Comparison of ENCODE assay signal across 21 cellular contexts in the genomic region with DNA sequence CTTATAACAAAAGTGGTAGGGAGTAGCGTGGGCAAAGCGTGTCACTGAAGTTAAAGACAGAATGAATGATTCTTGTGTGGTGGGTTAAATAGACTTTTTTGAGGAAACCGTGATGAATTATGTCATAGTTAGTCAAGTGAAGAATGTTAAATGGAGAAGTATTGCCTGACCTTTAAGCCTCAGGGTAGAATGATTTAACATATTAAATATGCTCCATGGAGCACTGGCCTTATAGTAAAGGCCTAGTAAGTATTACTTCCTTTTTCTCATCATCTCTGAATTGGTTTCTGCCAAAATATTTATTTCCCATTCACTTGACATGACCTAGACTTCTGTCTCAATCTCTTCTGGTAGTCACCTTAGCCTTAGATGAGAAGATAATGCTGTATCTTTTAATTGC. TPM values are rescaled to one million over a fixed set of nuclear protein-coding genes. Genes with fewer than 3 reads are reported as not detected.
A peak's percentile ranks its signal among the peaks of the same experiment; 100 is the strongest.
DNase-seq lines count a peak whose midpoint lies in the region; ATAC-seq, FAIRE-seq and TF ChIP-seq lines count a peak whose summit lies in the region.
"Had no signal": no experiment of that assay in that cellular context is flagged by ENCODE, and none has a peak within 500 bp of the region (broad histone marks: within the 10 kb centered on the region; RNA-seq: fewer than 3 reads in every experiment).

No MANE protein-coding gene starts in this region.

- H3K36me3 Mint-ChIP-seq in stimulated activated naive B cell treated with anti-CD40 and anti-IgM and Interleukin-4, amounts not matched to agents 10 μg/mL and 1 μg/mL and 100 μg/mL, for 72 hours, result no peaks in the 10 kb centered on the region
- H3K36me3 Mint-ChIP-seq: CD4-positive, CD25-positive, alpha-beta regulatory T cell; CD8-positive, alpha-beta memory T cell; IgD-negative memory B cell had no signal

- no peak overlapping the region for H3K27ac Mint-ChIP-seq in stimulated activated naive B cell treated with anti-CD40 and anti-IgM and Interleukin-4, amounts not matched to agents 10 μg/mL and 1 μg/mL and 100 μg/mL, for 72 hours
- H3K27ac Mint-ChIP-seq: CD4-positive, CD25-positive, alpha-beta regulatory T cell; CD8-positive, alpha-beta memory T cell; GM23338; IgD-negative memory B cell had no signal

- peak; percentile 79 to 86 for ATAC-seq in stimulated activated naive B cell treated with anti-CD40 and anti-IgM and Interleukin-4, amounts not matched to agents 10 μg/mL and 1 μg/mL and 100 μg/mL, for 72 hours (replicated peaks)
- ATAC-seq in GM21737 (IDR thresholded peaks at IDR 0.05; ENCODE audit: unreplicated experiment), result no peak
- ATAC-seq: GM23338, HCT116, HepG2 had no signal

- FAIRE-seq in GM12891 (lab: Jason Lieb, UNC) (peak; percentile 28), colon (lab: Jason Lieb, UNC) (peak; percentile 78)
- FAIRE-seq: H54, HepG2 had no signal

- H3K9me3 Mint-ChIP-seq in stimulated activated naive B cell treated with anti-CD40 and anti-IgM and Interleukin-4, amounts not matched to agents 10 μg/mL and 1 μg/mL and 100 μg/mL, for 72 hours, result peaks cover 5 to 8% of the 10 kb centered on the region in 2 donors
- H3K9me3 Mint-ChIP-seq: GM23338, IgD-negative memory B cell had no signal

- H3K4me1 Mint-ChIP-seq in stimulated activated naive B cell treated with anti-CD40 and anti-IgM and Interleukin-4, amounts not matched to agents 10 μg/mL and 1 μg/mL and 100 μg/mL, for 72 hours, result peaks cover 0 to 9% of the 10 kb centered on the region in 2 donors
- H3K4me1 Mint-ChIP-seq: CD4-positive, CD25-positive, alpha-beta regulatory T cell; CD8-positive, alpha-beta memory T cell; GM23338; IgD-negative memory B cell had no signal

- no peak overlapping the region for H3K4me3 Mint-ChIP-seq in stimulated activated naive B cell treated with anti-CD40 and anti-IgM and Interleukin-4, amounts not matched to agents 10 μg/mL and 1 μg/mL and 100 μg/mL, for 72 hours
- H3K4me3 Mint-ChIP-seq: CD4-positive, CD25-positive, alpha-beta regulatory T cell; CD8-positive, alpha-beta memory T cell; GM23338; IgD-negative memory B cell had no signal

- H3K27me3 Mint-ChIP-seq in stimulated activated naive B cell treated with anti-CD40 and anti-IgM and Interleukin-4, amounts not matched to agents 10 μg/mL and 1 μg/mL and 100 μg/mL, for 72 hours, result peaks cover 8 to 9% of the 10 kb centered on the region in 2 donors
- H3K27me3 Mint-ChIP-seq: CD4-positive, CD25-positive, alpha-beta regulatory T cell; CD8-positive, alpha-beta memory T cell had no signal

- no peak for TF ChIP-seq POLR2A in GM12891 (IDR thresholded peaks at IDR 0.05; ENCODE audit: low read depth, low read length)

- DNase-seq in GM12891 (ENCODE audit: insufficient read length, low spot score) (no peak), M059J (ENCODE audit: low read depth) (peak; percentile 63), NOMO-1 treated with dmso at 0.1 percent for 144 hours (lab: John Stamatoyannopoulos, UW; ENCODE audit: unreplicated experiment) (no peak)
- no peak for DNase-seq in stimulated activated naive B cell treated with anti-CD40 and anti-IgM and Interleukin-4, amounts not matched to agents 10 μg/mL and 1 μg/mL and 100 μg/mL, for 72 hours
- no peak for DNase-seq in stimulated activated CD4-positive, alpha-beta T cell treated with anti-CD3 and anti-CD28 coated beads, Interleukin-4, amount 100 ng/mL, for 1 hour
- DNase-seq: BE2C; C1 segment of cervical spinal cord; CD4-positive, CD25-positive, alpha-beta regulatory T cell; CD8-positive, alpha-beta memory T cell; COR-L47; DMS 273 treated with DMSO at 0.1 percent for 48 hours; GF-D8; KBM-7 had no signal

TF ChIP-seq in GM12891, 5 proteins besides CTCF, POLR2A, EP300 and RAD21:
- TF ChIP-seq POU2F2 (IDR thresholded peaks at IDR 0.05; ENCODE audit: low read depth, low read length) (no peak), TAF1 (IDR thresholded peaks at IDR 0.05; ENCODE audit: low read depth, low read length) (no peak), PAX5 (IDR thresholded peaks at IDR 0.05; ENCODE audit: insufficient read depth, low read length, severe bottlenecking) (no peak), POLR2AphosphoS5 (IDR thresholded peaks at IDR 0.05; ENCODE audit: low read depth, low read length) (no peak), SPI1 (IDR thresholded peaks at IDR 0.05; ENCODE audit: low read depth, low read length) (no peak)

RNA-seq across cellular contexts. Expression of gene MAGEB1, which starts 23.7 kb away (rescaled TPM):
- polyA plus RNA-seq in GM12891 (2012; ENCODE audit: low read depth, missing spikeins), result not detected
- total RNA-seq in M059J (2014; rRNA removed; shearing (Covaris generic)), result not detected in 2 replicates
- total RNA-seq: A172; CD4-positive, CD25-positive, alpha-beta regulatory T cell; CD8-positive, alpha-beta memory T cell; GM23338; HepG2 had no signal
- polyA plus RNA-seq: CD4-positive, CD25-positive, alpha-beta regulatory T cell; CD8-positive, alpha-beta memory T cell; HepG2; IgD-negative memory B cell had no signal

RNA-seq across cellular contexts. Expression of gene MAGEB4, which starts 28.8 kb away (rescaled TPM):
- polyA plus RNA-seq in GM12891 (2012; ENCODE audit: low read depth, missing spikeins), result not detected
- total RNA-seq in M059J (2014; rRNA removed; shearing (Covaris generic)), result not detected in 2 replicates
- total RNA-seq: A172; CD4-positive, CD25-positive, alpha-beta regulatory T cell; CD8-positive, alpha-beta memory T cell; GM23338; HepG2 had no signal
- polyA plus RNA-seq: CD4-positive, CD25-positive, alpha-beta regulatory T cell; CD8-positive, alpha-beta memory T cell; GM23338; HepG2; IgD-negative memory B cell had no signal

RNA-seq across cellular contexts. Expression of gene NR0B1, which starts 38.6 kb away (rescaled TPM):
- not detected for polyA plus RNA-seq in GM12891 (2012; ENCODE audit: low read depth, missing spikeins)
- total RNA-seq in M059J (2014; rRNA removed; shearing (Covaris generic)), result not detected in 2 replicates
- total RNA-seq: A172; CD4-positive, CD25-positive, alpha-beta regulatory T cell; CD8-positive, alpha-beta memory T cell; HepG2 had no signal
- polyA plus RNA-seq: CD4-positive, CD25-positive, alpha-beta regulatory T cell; CD8-positive, alpha-beta memory T cell; HepG2; IgD-negative memory B cell had no signal

RNA-seq across cellular contexts. Expression of gene MAGEB3, which starts 40.2 kb away (rescaled TPM):
- not detected for polyA plus RNA-seq in GM12891 (2012; ENCODE audit: low read depth, missing spikeins)
- 0.07 and 0.12 TPM in 2 replicates for total RNA-seq in M059J (2014; rRNA removed; shearing (Covaris generic))
- total RNA-seq: A172; CD4-positive, CD25-positive, alpha-beta regulatory T cell; CD8-positive, alpha-beta memory T cell; GM23338; HepG2 had no signal
- polyA plus RNA-seq: CD4-positive, CD25-positive, alpha-beta regulatory T cell; CD8-positive, alpha-beta memory T cell; GM23338; HepG2; IgD-negative memory B cell had no signal

RNA-seq across cellular contexts. Expression of gene MAGEB2, which starts 55.3 kb away (rescaled TPM):
- not detected for polyA plus RNA-seq in GM12891 (2012; ENCODE audit: low read depth, missing spikeins)
- total RNA-seq in M059J (2014; rRNA removed; shearing (Covaris generic)), result 0.12 and 0.22 TPM in 2 replicates
- total RNA-seq: CD4-positive, CD25-positive, alpha-beta regulatory T cell; CD8-positive, alpha-beta memory T cell; GM23338; HepG2 had no signal
- polyA plus RNA-seq: CD4-positive, CD25-positive, alpha-beta regulatory T cell; CD8-positive, alpha-beta memory T cell; HepG2; IgD-negative memory B cell had no signal
